In genomic region chr17:71437176-71437575, GRCh38 we compare ENCODE assay signal across 25 cellular contexts.
DNase-seq lines count a peak whose midpoint lies in the region; ATAC-seq and TF ChIP-seq lines count a peak whose summit lies in the region.
"Had no signal": no experiment of that assay in that cellular context is flagged by ENCODE, and none has a peak within 500 bp of the region (broad histone marks: within the 10 kb centered on the region; RNA-seq: fewer than 3 reads in every experiment).

No MANE protein-coding gene starts in this region.

- TF ChIP-seq POLR2A in esophagus squamous epithelium (IDR thresholded peaks at IDR 0.05) = no peak

- intact Hi-C loops in esophagus squamous epithelium (cut with DNase I) = no loop called here

- TF ChIP-seq CTCF in RWPE2 (IDR thresholded peaks at IDR 0.05; ENCODE audit: poor library complexity, severe bottlenecking) = no peak
- no peak for TF ChIP-seq CTCF in osteocyte (IDR thresholded peaks at IDR 0.05)
- no peak for TF ChIP-seq CTCF in esophagus squamous epithelium (IDR thresholded peaks at IDR 0.05)

- H3K4me1 Mint-ChIP-seq in osteocyte (ENCODE audit: unreplicated experiment) = peaks cover 43% of the 10 kb centered on the region
- H3K4me1 Mint-ChIP-seq: CD4-positive, CD25-positive, alpha-beta regulatory T cell; IgD-negative memory B cell had no signal

- H3K4me3 ChIP-seq in RWPE2 (ENCODE audit: severe bottlenecking) (no peak overlapping the region), MG63 (no peak overlapping the region), esophagus squamous epithelium (no peak overlapping the region)
- H3K4me3 ChIP-seq: BLaER1, GM12878, Peyer's patch, SK-N-MC had no signal

- peak overlapping the region; percentile 79 for H3K27ac ChIP-seq in RWPE2 (ENCODE audit: poor library complexity, severe bottlenecking)
- H3K27ac ChIP-seq in esophagus squamous epithelium = no peak overlapping the region
- H3K27ac ChIP-seq: BLaER1, KMS-11, Peyer's patch, SK-N-MC had no signal

- H3K27ac Mint-ChIP-seq in osteocyte (ENCODE audit: unreplicated experiment) = peak overlapping the region; percentile 52
- H3K27ac Mint-ChIP-seq: CD4-positive, CD25-positive, alpha-beta regulatory T cell; IgD-negative memory B cell had no signal

- H3K27me3 ChIP-seq in RWPE2 (ENCODE audit: insufficient read depth, poor library complexity, severe bottlenecking) (no peaks in the 10 kb centered on the region), MG63 (no peaks in the 10 kb centered on the region), esophagus squamous epithelium (no peaks in the 10 kb centered on the region)
- H3K27me3 ChIP-seq: BLaER1, Peyer's patch had no signal

- ATAC-seq in RWPE2 (ENCODE audit: low read depth) (no peak), GM19467 (IDR thresholded peaks at IDR 0.05; ENCODE audit: unreplicated experiment) (no peak)
- ATAC-seq: GM12878 had no signal

- no peaks in the 10 kb centered on the region for H3K9me3 Mint-ChIP-seq in osteocyte (ENCODE audit: unreplicated experiment)

- H3K9me3 ChIP-seq in RWPE2 (ENCODE audit: severe bottlenecking) (no peaks in the 10 kb centered on the region), MG63 (no peaks in the 10 kb centered on the region), esophagus squamous epithelium (no peaks in the 10 kb centered on the region)
- H3K9me3 ChIP-seq: BLaER1, Peyer's patch had no signal

- no peaks in the 10 kb centered on the region for H3K36me3 Mint-ChIP-seq in osteocyte (ENCODE audit: unreplicated experiment)
- H3K36me3 Mint-ChIP-seq: CD4-positive, CD25-positive, alpha-beta regulatory T cell; IgD-negative memory B cell had no signal

- DNase-seq in EH (ENCODE audit: low read depth) (peak; percentile 15), RWPE2 (ENCODE audit: low spot score) (no peak), fibroblast of gingiva (ENCODE audit: low read depth) (peak; percentile 2), osteocyte (ENCODE audit: extremely low spot score, unreplicated experiment) (no peak), MG63 (no peak), hippocampal formation (lab: John Stamatoyannopoulos, UW) (no peak), esophagus squamous epithelium (lab: John Stamatoyannopoulos, UW) (no peak)
- DNase-seq: CD4-positive, CD25-positive, alpha-beta regulatory T cell; DMS53; HCEC 1CT; NCI-H1092 treated with DMSO at 0.1 percent for 48 hours; NCI-H1436; NCI-H187; NCI-H2081 treated with DMSO at 0.1 percent for 48 hours; NCI-H2171; NCI-H226; NCI-H510A; Peyer's patch; SIG-M5 had no signal

- WGBS in esophagus squamous epithelium, 2 donors = 57 to 67% methylated on average over 1 of the region's 1 CpG

- H3K27me3 Mint-ChIP-seq in osteocyte (ENCODE audit: unreplicated experiment) = no peaks in the 10 kb centered on the region
- H3K27me3 Mint-ChIP-seq: CD4-positive, CD25-positive, alpha-beta regulatory T cell; IgD-negative memory B cell had no signal

- H3K4me3 Mint-ChIP-seq in osteocyte (ENCODE audit: unreplicated experiment) = no peak overlapping the region
- H3K4me3 Mint-ChIP-seq: CD4-positive, CD25-positive, alpha-beta regulatory T cell; IgD-negative memory B cell had no signal

- H3K4me1 ChIP-seq in RWPE2 (ENCODE audit: insufficient read depth, poor library complexity, severe bottlenecking) = peaks cover 55% of the 10 kb centered on the region
- peaks cover 0 to 24% (median 9%) of the 10 kb centered on the region in 3 donors for H3K4me1 ChIP-seq in esophagus squamous epithelium
- H3K4me1 ChIP-seq: BLaER1, Peyer's patch had no signal

- no peaks in the 10 kb centered on the region for H3K36me3 ChIP-seq in RWPE2 (ENCODE audit: low read depth)
- H3K36me3 ChIP-seq in MG63 = no peaks in the 10 kb centered on the region
- H3K36me3 ChIP-seq in esophagus squamous epithelium = no peaks in the 10 kb centered on the region
- H3K36me3 ChIP-seq: BLaER1, Peyer's patch had no signal

Comparison
In these comparisons a context has a peak if more than half of its experiments do, and no peak if none do; other contexts are left out.
1. DNase-seq: peak in EH (single experiment) and fibroblast of gingiva (single experiment); none in RWPE2 (single experiment), osteocyte (single experiment), MG63 (single experiment), hippocampal formation (0 of 2) and esophagus squamous epithelium (single experiment).